In the genomic region with DNA sequence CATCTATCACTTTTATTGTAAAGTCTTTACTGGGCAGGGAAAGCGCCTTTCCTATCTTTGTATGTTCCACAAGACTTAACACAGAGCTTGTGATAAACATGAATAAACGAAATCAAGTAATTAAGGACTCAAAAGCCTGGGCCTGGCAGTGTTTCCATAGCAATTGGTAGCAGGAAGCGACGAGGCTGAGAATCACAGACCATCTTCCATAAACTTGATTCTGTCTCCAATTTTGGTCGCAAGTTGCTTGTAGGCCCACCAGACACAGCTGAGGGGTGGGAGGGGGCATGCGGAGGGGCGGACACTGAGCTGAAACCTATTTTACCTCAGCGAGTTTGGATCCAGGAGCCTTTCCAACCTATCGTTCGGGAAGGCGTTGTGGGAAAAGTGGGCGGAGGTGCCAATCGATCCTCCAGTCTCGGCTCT, we compare ENCODE assay signal across 7 cellular contexts. TPM values are rescaled to one million over a fixed set of nuclear protein-coding genes. Genes with fewer than 3 reads are reported as not detected.
A peak's percentile ranks its signal among the peaks of the same experiment; 100 is the strongest.
DNase-seq lines count a peak whose midpoint lies in the region; ATAC-seq, FAIRE-seq and TF ChIP-seq lines count a peak whose summit lies in the region.

No MANE protein-coding gene starts in this region.

- ATAC-seq in HG03442 (IDR thresholded peaks at IDR 0.05; ENCODE audit: unreplicated experiment), result no peak
- no peak for ATAC-seq in GM18502 (IDR thresholded peaks at IDR 0.05; ENCODE audit: poor library complexity, unreplicated experiment)

- 0 to 13% methylated on average over 6 to 8 of the region's 14 CpGs for WGBS in mesodermal cell (ENCODE audit: insufficient coverage in 2 of 2), 2 experiments

- DNase-seq in M059J (ENCODE audit: low read depth) (peak; percentile 27), bronchial epithelial cell (ENCODE audit: low read depth) (no peak), substantia nigra (lab: John Stamatoyannopoulos, UW) (no peak)

- TF ChIP-seq CTCF in bronchial epithelial cell (IDR thresholded peaks at IDR 0.05; ENCODE audit: insufficient read depth, low read length, severe bottlenecking), result no peak

- no peaks in the 10 kb centered on the region for H3K36me3 ChIP-seq in ES-I3 (ENCODE audit: insufficient read depth, low read length)
- H3K36me3 ChIP-seq in bronchial epithelial cell (ENCODE audit: control insufficient read depth, insufficient read depth, low read length), result no peaks in the 10 kb centered on the region
- H3K36me3 ChIP-seq in mesodermal cell (ENCODE audit: control insufficient read depth, insufficient read depth, low read length), result no peaks in the 10 kb centered on the region

- peaks cover 2% of the 10 kb centered on the region for H3K27me3 ChIP-seq in bronchial epithelial cell (ENCODE audit: control insufficient read depth, insufficient read depth, low read length)

- H3K9ac ChIP-seq in ES-I3 (ENCODE audit: low read depth, low read length), result peak overlapping the region; percentile 94; the same call in 1 of the 2 replicates

- no peaks in the 10 kb centered on the region for H3K9me3 ChIP-seq in ES-I3 (ENCODE audit: control insufficient read depth, insufficient read depth, low read length)
- no peaks in the 10 kb centered on the region for H3K9me3 ChIP-seq in mesodermal cell (ENCODE audit: control insufficient read depth, low read length)

- no peak for FAIRE-seq in bronchial epithelial cell (lab: Jason Lieb, UNC)

- H3K4me3 ChIP-seq in bronchial epithelial cell (ENCODE audit: low read depth, low read length), result peak overlapping the region; percentile 66
- peak overlapping the region; percentile 68 for H3K4me3 ChIP-seq in mesodermal cell (ENCODE audit: extremely low read depth, insufficient read depth, low read length, poor library complexity, severe bottlenecking)

- H3K27ac ChIP-seq in mesodermal cell (ENCODE audit: low read depth, low read length, severe bottlenecking) (no peak overlapping the region), substantia nigra (ENCODE audit: low read depth, low read length, poor library complexity, severe bottlenecking) (no peak overlapping the region)

- H3K4me1 ChIP-seq in ES-I3 (ENCODE audit: insufficient read depth, low read length) (no peaks in the 10 kb centered on the region), mesodermal cell (ENCODE audit: control insufficient read depth, insufficient read depth, low read length, poor library complexity, severe bottlenecking) (peaks cover 5% of the 10 kb centered on the region)

RNA-seq across cellular contexts. Expression of a gene that starts 0.3 kb away (rescaled TPM):
- total RNA-seq in M059J (2014; rRNA removed; shearing (Covaris generic)), result not detected in 2 replicates
- total RNA-seq in bronchial epithelial cell, result 0.13 TPM in 1 of 2 replicates, not detected in the other
- not detected for polyA plus RNA-seq in mesodermal cell (2013, experiment 1 of 2)
- polyA plus RNA-seq in mesodermal cell (2013, experiment 2 of 2), result not detected

RNA-seq across cellular contexts. Expression of a gene that starts 1.0 kb away (rescaled TPM):
- 1.5 TPM in 1 of 2 replicates, not detected in the other for total RNA-seq in M059J (2014; rRNA removed; shearing (Covaris generic))
- total RNA-seq in bronchial epithelial cell, result not detected in 2 replicates
- polyA plus RNA-seq in mesodermal cell (2013, experiment 1 of 2), result 0.26 TPM
- polyA plus RNA-seq in mesodermal cell (2013, experiment 2 of 2), result 0.35 TPM

RNA-seq across cellular contexts. Expression of a gene that starts 54.0 kb away (rescaled TPM):
- total RNA-seq in M059J (2014; rRNA removed; shearing (Covaris generic)), result not detected in 2 replicates
- total RNA-seq in bronchial epithelial cell, result 0.26 and 0.79 TPM in 2 replicates
- not detected for polyA plus RNA-seq in mesodermal cell (2013, experiment 1 of 2)
- polyA plus RNA-seq in mesodermal cell (2013, experiment 2 of 2), result not detected
